1 cellular context compared by ENCODE assay signal in the genomic region with DNA sequence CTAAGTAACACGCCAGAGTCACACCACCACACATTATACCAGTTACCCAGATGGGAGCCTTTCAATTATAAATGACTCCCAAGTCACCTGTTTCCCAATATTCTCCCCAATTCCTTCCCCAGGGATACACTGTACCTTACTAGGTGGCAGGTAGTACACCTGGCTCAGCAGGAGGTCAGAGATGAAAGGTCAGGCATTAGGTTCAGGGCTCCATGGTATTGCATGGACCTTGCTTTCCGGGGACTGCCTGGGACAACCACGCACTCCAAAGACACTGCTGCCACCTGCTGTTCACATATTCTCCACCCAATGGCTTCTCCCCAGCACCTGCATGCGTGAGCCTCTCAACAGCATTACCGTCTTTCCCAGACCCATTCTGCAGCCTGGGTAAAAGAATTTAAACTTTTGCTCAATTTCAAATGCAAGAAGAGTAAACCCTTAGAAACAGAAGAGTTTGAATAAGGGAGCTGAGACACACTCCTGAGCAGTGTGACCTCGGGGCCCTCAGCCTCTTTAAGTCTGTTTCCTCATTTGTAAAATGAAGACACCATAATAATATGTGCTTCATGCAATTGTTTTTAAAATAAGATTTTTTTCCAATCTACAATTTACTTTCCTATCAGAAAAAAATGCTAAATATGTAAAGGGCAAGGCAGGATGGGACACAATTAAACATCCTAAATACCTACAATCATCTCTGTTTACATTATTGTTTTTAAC.
TF ChIP-seq lines count a peak whose summit lies in the region.

No MANE protein-coding gene starts in this region.

TF ChIP-seq in HEK293, 187 proteins besides CTCF, POLR2A, EP300 and RAD21 (continued from another document):
- peak; percentile 76 for TF ChIP-seq ZNF2 (tag by site-specific recombination; IDR thresholded peaks at IDR 0.05)
- 0 out of 2 replicates have a peak, but pooled peaks have one; percentile 32 for TF ChIP-seq ZFP37 (tag by site-specific recombination; IDR thresholded peaks at IDR 0.05)
- TF ChIP-seq ZEB2 (tag by site-specific recombination; IDR thresholded peaks at IDR 0.05) = peak; percentile 87
- 0 out of 2 replicates have a peak, but pooled peaks have one; percentile 36 for TF ChIP-seq ZNF391 (tag by site-specific recombination; IDR thresholded peaks at IDR 0.05; ENCODE audit: borderline replicate concordance, low read depth)
- TF ChIP-seq GLI2 (tag by site-specific recombination; IDR thresholded peaks at IDR 0.05; ENCODE audit: borderline replicate concordance, low read depth) = no peak
- TF ChIP-seq, protein P1, sequence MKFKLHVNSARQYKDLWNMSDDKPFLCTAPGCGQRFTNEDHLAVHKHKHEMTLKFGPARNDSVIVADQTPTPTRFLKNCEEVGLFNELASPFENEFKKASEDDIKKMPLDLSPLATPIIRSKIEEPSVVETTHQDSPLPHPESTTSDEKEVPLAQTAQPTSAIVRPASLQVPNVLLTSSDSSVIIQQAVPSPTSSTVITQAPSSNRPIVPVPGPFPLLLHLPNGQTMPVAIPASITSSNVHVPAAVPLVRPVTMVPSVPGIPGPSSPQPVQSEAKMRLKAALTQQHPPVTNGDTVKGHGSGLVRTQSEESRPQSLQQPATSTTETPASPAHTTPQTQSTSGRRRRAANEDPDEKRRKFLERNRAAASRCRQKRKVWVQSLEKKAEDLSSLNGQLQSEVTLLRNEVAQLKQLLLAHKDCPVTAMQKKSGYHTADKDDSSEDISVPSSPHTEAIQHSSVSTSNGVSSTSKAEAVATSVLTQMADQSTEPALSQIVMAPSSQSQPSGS (tag by site-specific recombination; IDR thresholded peaks at IDR 0.05; ENCODE audit: low read depth) = no peak
- TF ChIP-seq ZNF521 (tag by site-specific recombination; IDR thresholded peaks at IDR 0.05) = no peak
- peak; percentile 74 for TF ChIP-seq IKZF3 (tag by site-specific recombination; IDR thresholded peaks at IDR 0.05)
- TF ChIP-seq ZNF654 (tag by site-specific recombination; IDR thresholded peaks at IDR 0.05; ENCODE audit: low read depth) = peak; percentile 90
- TF ChIP-seq ZNF629 (tag by site-specific recombination; IDR thresholded peaks at IDR 0.05) = no peak
- TF ChIP-seq ZNF354C (tag by site-specific recombination; IDR thresholded peaks at IDR 0.05; ENCODE audit: borderline replicate concordance, low read depth) = no peak
- TF ChIP-seq, protein P2, sequence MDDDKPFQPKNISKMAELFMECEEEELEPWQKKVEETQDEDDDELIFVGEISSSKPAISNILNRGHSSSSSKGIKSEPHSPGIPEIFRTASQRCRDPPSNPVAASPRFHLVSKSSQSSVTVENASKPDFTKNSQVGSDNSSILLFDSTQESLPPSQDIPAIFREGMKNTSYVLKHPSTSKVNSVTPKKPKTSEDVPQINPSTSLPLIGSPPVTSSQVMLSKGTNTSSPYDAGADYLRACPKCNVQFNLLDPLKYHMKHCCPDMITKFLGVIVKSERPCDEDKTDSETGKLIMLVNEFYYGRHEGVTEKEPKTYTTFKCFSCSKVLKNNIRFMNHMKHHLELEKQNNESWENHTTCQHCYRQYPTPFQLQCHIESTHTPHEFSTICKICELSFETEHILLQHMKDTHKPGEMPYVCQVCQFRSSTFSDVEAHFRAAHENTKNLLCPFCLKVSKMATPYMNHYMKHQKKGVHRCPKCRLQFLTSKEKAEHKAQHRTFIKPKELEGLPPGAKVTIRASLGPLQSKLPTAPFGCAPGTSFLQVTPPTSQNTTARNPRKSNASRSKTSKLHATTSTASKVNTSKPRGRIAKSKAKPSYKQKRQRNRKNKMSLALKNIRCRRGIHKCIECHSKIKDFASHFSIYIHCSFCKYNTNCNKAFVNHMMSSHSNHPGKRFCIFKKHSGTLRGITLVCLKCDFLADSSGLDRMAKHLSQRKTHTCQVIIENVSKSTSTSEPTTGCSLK (tag by site-specific recombination; IDR thresholded peaks at IDR 0.05) = no peak
- TF ChIP-seq, protein P3, sequence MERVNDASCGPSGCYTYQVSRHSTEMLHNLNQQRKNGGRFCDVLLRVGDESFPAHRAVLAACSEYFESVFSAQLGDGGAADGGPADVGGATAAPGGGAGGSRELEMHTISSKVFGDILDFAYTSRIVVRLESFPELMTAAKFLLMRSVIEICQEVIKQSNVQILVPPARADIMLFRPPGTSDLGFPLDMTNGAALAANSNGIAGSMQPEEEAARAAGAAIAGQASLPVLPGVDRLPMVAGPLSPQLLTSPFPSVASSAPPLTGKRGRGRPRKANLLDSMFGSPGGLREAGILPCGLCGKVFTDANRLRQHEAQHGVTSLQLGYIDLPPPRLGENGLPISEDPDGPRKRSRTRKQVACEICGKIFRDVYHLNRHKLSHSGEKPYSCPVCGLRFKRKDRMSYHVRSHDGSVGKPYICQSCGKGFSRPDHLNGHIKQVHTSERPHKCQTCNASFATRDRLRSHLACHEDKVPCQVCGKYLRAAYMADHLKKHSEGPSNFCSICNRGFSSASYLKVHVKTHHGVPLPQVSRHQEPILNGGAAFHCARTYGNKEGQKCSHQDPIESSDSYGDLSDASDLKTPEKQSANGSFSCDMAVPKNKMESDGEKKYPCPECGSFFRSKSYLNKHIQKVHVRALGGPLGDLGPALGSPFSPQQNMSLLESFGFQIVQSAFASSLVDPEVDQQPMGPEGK (tag by site-specific recombination; IDR thresholded peaks at IDR 0.05) = 0 out of 2 replicates have a peak, but pooled peaks have one; percentile 20
- TF ChIP-seq ZNF433 (tag by site-specific recombination; IDR thresholded peaks at IDR 0.05; ENCODE audit: low read depth) = no peak
- TF ChIP-seq, protein P4, sequence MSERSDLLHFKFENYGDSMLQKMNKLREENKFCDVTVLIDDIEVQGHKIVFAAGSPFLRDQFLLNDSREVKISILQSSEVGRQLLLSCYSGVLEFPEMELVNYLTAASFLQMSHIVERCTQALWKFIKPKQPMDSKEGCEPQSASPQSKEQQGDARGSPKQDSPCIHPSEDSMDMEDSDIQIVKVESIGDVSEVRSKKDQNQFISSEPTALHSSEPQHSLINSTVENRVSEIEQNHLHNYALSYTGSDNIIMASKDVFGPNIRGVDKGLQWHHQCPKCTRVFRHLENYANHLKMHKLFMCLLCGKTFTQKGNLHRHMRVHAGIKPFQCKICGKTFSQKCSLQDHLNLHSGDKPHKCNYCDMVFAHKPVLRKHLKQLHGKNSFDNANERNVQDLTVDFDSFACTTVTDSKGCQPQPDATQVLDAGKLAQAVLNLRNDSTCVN (tag by site-specific recombination; optimal IDR thresholded peaks at IDR 0.05) = no peak
- TF ChIP-seq KLF9 (tag by site-specific recombination; IDR thresholded peaks at IDR 0.05; ENCODE audit: low read depth) = no peak
- TF ChIP-seq ZSCAN30 (tag by site-specific recombination; IDR thresholded peaks at IDR 0.05) = peak; percentile 35; the same call in 1 of the 2 replicates
- TF ChIP-seq ZNF785 (tag by site-specific recombination; IDR thresholded peaks at IDR 0.05) = no peak
- TF ChIP-seq GLIS1 (tag by site-specific recombination; IDR thresholded peaks at IDR 0.05) = peak; percentile 31; the same call in 1 of the 2 replicates
- TF ChIP-seq ZNF660 (tag by site-specific recombination; IDR thresholded peaks at IDR 0.05) = no peak
